Comparison of ENCODE assay signal across 1 cellular context in the genomic region with DNA sequence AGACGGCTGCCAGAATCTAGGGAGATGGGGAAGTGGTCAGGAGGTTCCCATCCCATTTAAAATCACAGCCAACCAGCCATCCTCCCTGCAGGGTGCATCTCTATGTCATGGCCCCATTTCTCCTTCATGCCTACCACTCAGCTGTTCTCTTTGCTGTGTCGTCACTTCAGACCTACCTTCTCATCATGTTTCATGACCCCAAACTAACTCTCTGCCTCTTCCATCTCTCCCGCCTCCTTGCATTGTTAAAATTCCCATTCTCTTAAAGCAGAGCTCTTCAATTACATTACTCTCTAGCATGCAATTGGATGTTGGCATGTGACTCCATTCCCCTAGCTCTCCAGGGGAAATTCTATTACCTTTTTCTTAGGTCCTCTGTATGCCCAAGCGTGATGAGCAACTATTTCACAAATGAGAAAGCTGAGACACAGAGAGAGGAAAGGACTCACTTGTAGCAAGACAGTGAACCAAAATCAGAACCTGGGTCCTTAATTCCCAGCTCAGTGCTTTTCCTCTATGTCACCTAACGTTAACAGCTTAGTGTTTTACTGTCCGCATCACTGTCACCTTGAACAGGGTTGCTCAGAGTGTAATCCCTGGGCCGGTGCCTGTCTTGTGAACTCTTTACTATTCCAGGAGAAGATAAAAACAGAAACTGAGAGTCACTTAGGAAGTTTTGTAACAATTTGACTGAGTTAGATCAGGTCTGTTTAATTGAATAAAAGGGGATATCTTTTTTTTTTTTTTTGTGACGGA.
TF ChIP-seq lines count a peak whose summit lies in the region.

No MANE protein-coding gene starts in this region.

TF ChIP-seq in H1, 55 proteins besides CTCF, POLR2A, EP300 and RAD21:
- TF ChIP-seq HDAC2 (IDR thresholded peaks at IDR 0.05; ENCODE audit: borderline replicate concordance in 1 of 2, low read depth in 2 of 2, low read length in 2 of 2) (no peak), GABPA (IDR thresholded peaks at IDR 0.05; ENCODE audit: borderline replicate concordance, insufficient read depth, low read length) (no peak), E2F6 (IDR thresholded peaks at IDR 0.05) (no peak), TCF12 (IDR thresholded peaks at IDR 0.05; ENCODE audit: low read depth, low read length) (no peak), SUZ12 (IDR thresholded peaks at IDR 0.05; ENCODE audit: low read length) (no peak), RBBP5 (IDR thresholded peaks at IDR 0.05; ENCODE audit: borderline replicate concordance, low read depth, low read length) (no peak), CBX8 (IDR thresholded peaks at IDR 0.05; ENCODE audit: borderline replicate concordance, low read depth, low read length) (no peak), JUND (IDR thresholded peaks at IDR 0.05; ENCODE audit: low read length) (no peak), BRCA1 (IDR thresholded peaks at IDR 0.05; ENCODE audit: low read depth, low read length) (no peak), SP2 (IDR thresholded peaks at IDR 0.05; ENCODE audit: low read length) (no peak), SIRT6 (IDR thresholded peaks at IDR 0.05; ENCODE audit: low read length) (no peak), TAF1 (IDR thresholded peaks at IDR 0.05; ENCODE audit: low read depth, low read length) (no peak), ASH2L (IDR thresholded peaks at IDR 0.05; ENCODE audit: low read length) (no peak), CREB1 (IDR thresholded peaks at IDR 0.05) (no peak), EZH2 (IDR thresholded peaks at IDR 0.05; ENCODE audit: low read depth, low read length, severe bottlenecking) (no peak)
TF ChIP-seq in H1: peak in this region for 0.
